ENCODE assay signal across 1 cellular context in the genomic region with DNA sequence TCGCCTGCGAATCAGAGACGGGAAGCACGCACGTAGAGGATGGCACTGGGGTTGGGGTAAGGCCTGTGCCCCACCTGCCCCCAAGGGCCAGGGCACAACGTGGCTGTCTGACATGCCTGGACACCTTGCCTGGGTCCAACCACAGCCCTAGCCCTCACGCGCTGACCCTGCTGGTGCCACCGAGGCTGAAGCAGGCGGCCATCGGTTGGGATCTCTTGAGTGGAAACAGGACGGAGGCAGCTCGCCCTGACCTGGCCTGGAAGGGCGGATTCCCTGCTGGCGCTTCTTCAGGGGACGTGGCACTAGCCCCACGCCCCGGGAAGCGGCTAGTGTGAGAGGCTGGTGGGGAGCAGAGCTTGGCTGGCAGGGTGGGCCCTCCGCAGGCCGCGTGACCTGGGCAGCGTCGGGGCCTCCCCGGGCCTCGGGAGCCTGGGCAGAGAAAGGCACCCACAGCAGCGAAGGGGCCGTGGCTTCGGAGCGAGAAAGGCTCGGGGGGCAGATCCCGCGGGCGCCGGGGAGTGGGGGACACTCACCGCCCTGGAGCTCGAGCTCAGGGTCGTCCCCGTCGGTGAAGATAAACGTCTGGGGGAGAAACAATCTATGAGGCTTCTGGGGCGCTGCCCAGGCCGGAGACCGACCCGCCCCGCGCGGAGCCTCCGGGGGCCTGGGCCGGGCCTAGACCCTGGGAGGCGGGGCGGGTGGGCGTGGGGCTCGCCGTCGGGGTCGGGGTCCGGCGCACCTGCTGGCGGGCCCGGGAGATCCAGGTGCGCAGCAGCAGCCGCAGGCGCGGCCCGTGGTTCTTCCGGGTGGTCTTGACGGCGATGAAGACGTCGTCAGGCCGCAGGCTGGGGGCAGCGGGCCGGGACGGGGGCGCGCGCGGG.
TF ChIP-seq lines count a peak whose summit lies in the region.

No MANE protein-coding gene starts in this region.

TF ChIP-seq in endothelial cell of umbilical vein, 7 proteins besides CTCF, POLR2A, EP300 and RAD21:
- TF ChIP-seq MYC (IDR thresholded peaks at IDR 0.05; ENCODE audit: low read depth, low read length), result no peak
- TF ChIP-seq, protein P1, sequence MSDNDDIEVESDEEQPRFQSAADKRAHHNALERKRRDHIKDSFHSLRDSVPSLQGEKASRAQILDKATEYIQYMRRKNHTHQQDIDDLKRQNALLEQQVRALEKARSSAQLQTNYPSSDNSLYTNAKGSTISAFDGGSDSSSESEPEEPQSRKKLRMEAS (IDR thresholded peaks at IDR 0.05; ENCODE audit: insufficient read depth, insufficient read length), result no peak
- TF ChIP-seq EZH2 (IDR thresholded peaks at IDR 0.05; ENCODE audit: borderline replicate concordance, low read depth, low read length, severe bottlenecking), result no peak
- no peak for TF ChIP-seq FOS (IDR thresholded peaks at IDR 0.05; ENCODE audit: borderline replicate concordance, insufficient read depth, low read length)
- TF ChIP-seq JUN (IDR thresholded peaks at IDR 0.05; ENCODE audit: borderline replicate concordance, insufficient read depth, insufficient read length, low read depth), result no peak
- TF ChIP-seq POLR2AphosphoS5 (IDR thresholded peaks at IDR 0.05; ENCODE audit: insufficient read depth, low read depth, low read length), result no peak
- TF ChIP-seq GATA2 (IDR thresholded peaks at IDR 0.05; ENCODE audit: insufficient read depth, insufficient read length, low read depth, low read length), result no peak
